ENCODE assay signal across 8 cellular contexts in the genomic region with DNA sequence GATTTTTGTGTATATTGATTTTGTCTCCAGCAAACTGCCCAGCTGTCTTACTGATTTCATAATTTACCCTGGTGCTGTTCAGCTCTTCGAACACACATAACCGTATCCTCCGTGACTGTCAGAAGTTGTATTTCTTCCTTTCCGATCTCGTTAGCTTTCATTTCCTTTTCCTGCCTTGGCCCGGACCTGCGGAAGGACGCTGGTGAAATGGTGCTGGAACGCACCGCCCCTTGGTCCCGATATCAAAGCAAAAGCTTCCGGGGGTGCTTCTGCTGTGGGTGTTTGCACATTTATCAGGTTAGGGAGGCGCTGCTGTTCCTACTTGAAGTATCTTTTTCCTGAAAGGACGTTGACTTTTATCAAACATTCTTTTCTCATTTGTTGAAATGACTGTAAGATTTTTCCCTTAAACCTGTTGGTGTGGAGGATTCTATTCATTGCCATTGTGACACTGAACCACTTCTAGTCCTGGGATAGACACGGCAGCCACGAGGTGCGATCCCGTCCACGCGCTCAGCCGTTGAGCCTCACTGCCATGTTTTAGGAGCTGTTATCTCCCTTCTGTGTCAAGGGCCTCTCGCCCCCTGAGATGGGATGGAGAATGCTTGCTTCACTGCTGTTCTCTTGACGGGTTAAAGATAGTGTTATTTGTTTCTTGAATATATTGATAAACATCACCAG.
DNase-seq lines count a peak whose midpoint lies in the region; ATAC-seq and TF ChIP-seq lines count a peak whose summit lies in the region.

No MANE protein-coding gene starts in this region.

- H3K27me3 Mint-ChIP-seq in CD8-positive, alpha-beta T cell (ENCODE audit: low read depth), result no peaks in the 10 kb centered on the region
- peaks cover 13% of the 10 kb centered on the region for H3K27me3 Mint-ChIP-seq in endothelial cell (ENCODE audit: unreplicated experiment)

- H3K27ac ChIP-seq in CD8-positive, alpha-beta T cell (ENCODE audit: low read depth, low read length), result peak overlapping the region; percentile 19

- H3K27me3 ChIP-seq in CD8-positive, alpha-beta T cell (ENCODE audit: insufficient read depth, low read length), result no peaks in the 10 kb centered on the region

- peak overlapping the region; percentile 92 for H3K27ac Mint-ChIP-seq in CD8-positive, alpha-beta T cell
- peak overlapping the region; percentile 80 for H3K27ac Mint-ChIP-seq in endothelial cell (ENCODE audit: unreplicated experiment)

- POLR2A ChIA-PET in CD8-positive, alpha-beta T cell (lab: Charles Lee), result interaction anchor here (0.7 to 2.6 kb wide), 5 partner anchors 11 to 255 kb away, joined by 3 to 39 read pairs (median 4); no protein-coding TSS in a partner anchor

- H3K36me3 Mint-ChIP-seq in CD8-positive, alpha-beta T cell, result no peaks in the 10 kb centered on the region
- H3K36me3 Mint-ChIP-seq in endothelial cell (ENCODE audit: low read depth, unreplicated experiment), result peaks cover 9% of the 10 kb centered on the region

- CTCF ChIA-PET in CD8-positive, alpha-beta T cell (lab: Charles Lee), result interaction anchor here (1.6 to 2.2 kb wide), 2 partner anchors 10 to 20 kb away, joined by 5 read pairs; no protein-coding TSS in a partner anchor

- H3K4me1 ChIP-seq in CD8-positive, alpha-beta T cell (ENCODE audit: insufficient read depth, low read length), result peaks cover 78% of the 10 kb centered on the region

- intact Hi-C loops in CD8-positive, alpha-beta T cell (cut with DNase I, micrococcal nuclease), result loop anchor here in 1 of 2 experiments (1.0 to 5.0 kb wide), 3 partner anchors 11 to 240 kb away; no protein-coding TSS in a partner anchor
- intact Hi-C loops in posterior vena cava (cut with DNase I), result no loop called here

- peaks cover 73% of the 10 kb centered on the region for H3K4me1 Mint-ChIP-seq in CD8-positive, alpha-beta T cell (ENCODE audit: low read depth)
- H3K4me1 Mint-ChIP-seq in endothelial cell (ENCODE audit: unreplicated experiment), result peaks cover 31% of the 10 kb centered on the region

- peaks cover 1% of the 10 kb centered on the region for H3K9me3 Mint-ChIP-seq in CD8-positive, alpha-beta T cell
- no peaks in the 10 kb centered on the region for H3K9me3 Mint-ChIP-seq in endothelial cell (ENCODE audit: unreplicated experiment)

- H3K9me3 ChIP-seq in CD8-positive, alpha-beta T cell (ENCODE audit: low read length), result no peaks in the 10 kb centered on the region

- peak overlapping the region; percentile 9 for H3K4me3 ChIP-seq in CD8-positive, alpha-beta T cell (ENCODE audit: low read depth, low read length)

- TF ChIP-seq CTCF in CD8-positive, alpha-beta T cell (IDR thresholded peaks at IDR 0.05), result no peak
- no peak for TF ChIP-seq CTCF in endothelial cell (IDR thresholded peaks at IDR 0.05; ENCODE audit: unreplicated experiment)

- peak in 6 of 7 experiments; percentile 41 to 69 (median 56) for DNase-seq in CD8-positive, alpha-beta T cell
- DNase-seq in UCSD-AML1 (lab: John Stamatoyannopoulos, UW; ENCODE audit: unreplicated experiment) (peak; percentile 51), endothelial cell (ENCODE audit: low spot score) (no peak), posterior vena cava (ENCODE audit: low spot score) (peak; percentile 79), DMS114 treated with DMSO at 0.1 percent for 48 hours (lab: John Stamatoyannopoulos, UW; ENCODE audit: unreplicated experiment) (no peak), germinal center (ENCODE audit: low spot score) (no peak), foreskin melanocyte (no peak), GM19240 (ENCODE audit: insufficient read length, low spot score) (no peak)

- ATAC-seq in CD8-positive, alpha-beta T cell, result peak; percentile 43

- peak overlapping the region; percentile 80 for H3K4me3 Mint-ChIP-seq in CD8-positive, alpha-beta T cell
- peak overlapping the region; percentile 17 for H3K4me3 Mint-ChIP-seq in endothelial cell (ENCODE audit: unreplicated experiment)

- no peaks in the 10 kb centered on the region for H3K36me3 ChIP-seq in CD8-positive, alpha-beta T cell (ENCODE audit: insufficient read depth, low read length)

Comparison
In these comparisons a context has a peak if more than half of its experiments do, and no peak if none do; other contexts are left out.
1. DNase-seq: peak in CD8-positive, alpha-beta T cell (6 of 7), UCSD-AML1 (single experiment) and posterior vena cava (single experiment); none in endothelial cell (single experiment), DMS114 treated with DMSO at 0.1 percent for 48 hours (single experiment), germinal center (single experiment), foreskin melanocyte (single experiment) and GM19240 (single experiment).